1 cellular context compared by ENCODE assay signal in the genomic region with DNA sequence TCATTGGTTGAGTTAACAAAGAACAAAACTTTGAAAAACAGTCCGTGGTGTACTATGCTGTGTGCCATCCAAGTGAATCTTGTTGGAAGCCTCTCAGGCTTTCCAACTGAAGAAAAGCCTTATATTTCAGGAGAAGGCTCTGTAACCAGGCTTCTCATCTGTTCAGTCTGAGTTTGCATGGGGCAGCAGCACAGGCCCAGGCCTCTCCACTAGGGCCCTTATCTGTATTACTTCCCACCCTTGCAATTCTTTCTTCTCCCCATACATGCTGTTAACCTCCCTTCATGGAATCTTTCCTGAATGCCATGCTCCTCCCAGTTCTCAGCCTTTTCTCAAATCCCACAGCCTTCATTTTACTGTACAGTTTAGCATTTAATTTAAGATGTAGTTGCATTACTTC.
TF ChIP-seq lines count a peak whose summit lies in the region.

No MANE protein-coding gene starts in this region.

TF ChIP-seq in SK-N-SH treated with all-trans-retinoic acid at 6 μM for 48 hours, 23 proteins besides CTCF, POLR2A, EP300 and RAD21 (continued from another document):
- TF ChIP-seq, protein P1, sequence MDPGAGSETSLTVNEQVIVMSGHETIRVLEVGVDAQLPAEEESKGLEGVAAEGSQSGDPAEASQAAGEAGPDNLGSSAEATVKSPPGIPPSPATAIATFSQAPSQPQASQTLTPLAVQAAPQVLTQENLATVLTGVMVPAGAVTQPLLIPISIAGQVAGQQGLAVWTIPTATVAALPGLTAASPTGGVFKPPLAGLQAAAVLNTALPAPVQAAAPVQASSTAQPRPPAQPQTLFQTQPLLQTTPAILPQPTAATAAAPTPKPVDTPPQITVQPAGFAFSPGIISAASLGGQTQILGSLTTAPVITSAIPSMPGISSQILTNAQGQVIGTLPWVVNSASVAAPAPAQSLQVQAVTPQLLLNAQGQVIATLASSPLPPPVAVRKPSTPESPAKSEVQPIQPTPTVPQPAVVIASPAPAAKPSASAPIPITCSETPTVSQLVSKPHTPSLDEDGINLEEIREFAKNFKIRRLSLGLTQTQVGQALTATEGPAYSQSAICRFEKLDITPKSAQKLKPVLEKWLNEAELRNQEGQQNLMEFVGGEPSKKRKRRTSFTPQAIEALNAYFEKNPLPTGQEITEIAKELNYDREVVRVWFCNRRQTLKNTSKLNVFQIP (CRISPR knock-in tag; IDR thresholded peaks at IDR 0.05; ENCODE audit: borderline replicate concordance, low read depth) = no peak
- TF ChIP-seq ZNF8 (CRISPR knock-in tag; IDR thresholded peaks at IDR 0.05) = no peak
- TF ChIP-seq ZNF565 (CRISPR knock-in tag; conservative IDR thresholded peaks at IDR 0.05; ENCODE audit: low read depth) = no peak
- TF ChIP-seq, protein P2, sequence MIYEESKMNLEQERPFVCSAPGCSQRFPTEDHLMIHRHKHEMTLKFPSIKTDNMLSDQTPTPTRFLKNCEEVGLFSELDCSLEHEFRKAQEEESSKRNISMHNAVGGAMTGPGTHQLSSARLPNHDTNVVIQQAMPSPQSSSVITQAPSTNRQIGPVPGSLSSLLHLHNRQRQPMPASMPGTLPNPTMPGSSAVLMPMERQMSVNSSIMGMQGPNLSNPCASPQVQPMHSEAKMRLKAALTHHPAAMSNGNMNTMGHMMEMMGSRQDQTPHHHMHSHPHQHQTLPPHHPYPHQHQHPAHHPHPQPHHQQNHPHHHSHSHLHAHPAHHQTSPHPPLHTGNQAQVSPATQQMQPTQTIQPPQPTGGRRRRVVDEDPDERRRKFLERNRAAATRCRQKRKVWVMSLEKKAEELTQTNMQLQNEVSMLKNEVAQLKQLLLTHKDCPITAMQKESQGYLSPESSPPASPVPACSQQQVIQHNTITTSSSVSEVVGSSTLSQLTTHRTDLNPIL (CRISPR knock-in tag; IDR thresholded peaks at IDR 0.05; ENCODE audit: low read depth) = no peak
- TF ChIP-seq, protein P3, sequence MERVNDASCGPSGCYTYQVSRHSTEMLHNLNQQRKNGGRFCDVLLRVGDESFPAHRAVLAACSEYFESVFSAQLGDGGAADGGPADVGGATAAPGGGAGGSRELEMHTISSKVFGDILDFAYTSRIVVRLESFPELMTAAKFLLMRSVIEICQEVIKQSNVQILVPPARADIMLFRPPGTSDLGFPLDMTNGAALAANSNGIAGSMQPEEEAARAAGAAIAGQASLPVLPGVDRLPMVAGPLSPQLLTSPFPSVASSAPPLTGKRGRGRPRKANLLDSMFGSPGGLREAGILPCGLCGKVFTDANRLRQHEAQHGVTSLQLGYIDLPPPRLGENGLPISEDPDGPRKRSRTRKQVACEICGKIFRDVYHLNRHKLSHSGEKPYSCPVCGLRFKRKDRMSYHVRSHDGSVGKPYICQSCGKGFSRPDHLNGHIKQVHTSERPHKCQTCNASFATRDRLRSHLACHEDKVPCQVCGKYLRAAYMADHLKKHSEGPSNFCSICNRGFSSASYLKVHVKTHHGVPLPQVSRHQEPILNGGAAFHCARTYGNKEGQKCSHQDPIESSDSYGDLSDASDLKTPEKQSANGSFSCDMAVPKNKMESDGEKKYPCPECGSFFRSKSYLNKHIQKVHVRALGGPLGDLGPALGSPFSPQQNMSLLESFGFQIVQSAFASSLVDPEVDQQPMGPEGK (CRISPR knock-in tag; IDR thresholded peaks at IDR 0.05; ENCODE audit: borderline replicate concordance) = no peak
- TF ChIP-seq TOX (CRISPR knock-in tag; IDR thresholded peaks at IDR 0.05; ENCODE audit: borderline replicate concordance) = no peak
- no peak for TF ChIP-seq ISL1 (CRISPR knock-in tag; IDR thresholded peaks at IDR 0.05)
- no peak for TF ChIP-seq CSDC2 (CRISPR knock-in tag; IDR thresholded peaks at IDR 0.05)
- no peak for TF ChIP-seq ARNTL (CRISPR knock-in tag; IDR thresholded peaks at IDR 0.05; ENCODE audit: borderline replicate concordance, low read depth)
- TF ChIP-seq BACH2 (CRISPR knock-in tag; IDR thresholded peaks at IDR 0.05; ENCODE audit: borderline replicate concordance) = no peak
- TF ChIP-seq ZFP3 (CRISPR knock-in tag; IDR thresholded peaks at IDR 0.05) = no peak
- no peak for TF ChIP-seq ESRRG (CRISPR knock-in tag; IDR thresholded peaks at IDR 0.05)
- no peak for TF ChIP-seq GLIS3 (CRISPR knock-in tag; IDR thresholded peaks at IDR 0.05)
- no peak for TF ChIP-seq ZFP30 (CRISPR knock-in tag; IDR thresholded peaks at IDR 0.05)
